In genomic region chr18:5237723-5238370, GRCh38 we compare ENCODE assay signal across 8 cellular contexts. TPM values are rescaled to one million over a fixed set of nuclear protein-coding genes. Genes with fewer than 3 reads are reported as not detected.
DNase-seq lines count a peak whose midpoint lies in the region; ATAC-seq and TF ChIP-seq lines count a peak whose summit lies in the region.

No MANE protein-coding gene starts in this region.

- H3K36me3 Mint-ChIP-seq in activated naive CD8-positive, alpha-beta T cell treated with anti-CD3 and anti-CD28 coated beads for 36 hours: peaks cover 38% of the 10 kb centered on the region

- peak overlapping the region; percentile 97 for H3K27ac Mint-ChIP-seq in activated naive CD8-positive, alpha-beta T cell treated with anti-CD3 and anti-CD28 coated beads for 36 hours

- H3K27ac ChIP-seq in ovary (peak overlapping the region; percentile 98), thymus (ENCODE audit: low read depth) (peak overlapping the region; percentile 96)

- H3K36me3 ChIP-seq in ovary: no peaks in the 10 kb centered on the region
- H3K36me3 ChIP-seq in thymus (ENCODE audit: control insufficient read depth, insufficient read depth): peaks cover 7% of the 10 kb centered on the region

- peaks cover 14% of the 10 kb centered on the region for H3K9me3 Mint-ChIP-seq in activated naive CD8-positive, alpha-beta T cell treated with anti-CD3 and anti-CD28 coated beads for 36 hours

- H3K4me3 ChIP-seq in ovary: peak overlapping the region; percentile 60
- peak overlapping the region; percentile 78 for H3K4me3 ChIP-seq in thymus (ENCODE audit: low read length)

- DNase-seq in GM03348 (ENCODE audit: low spot score): peak; percentile 95
- DNase-seq in GOT3 (lab: John Stamatoyannopoulos, UW): peak; percentile 43
- peak; percentile 84 for DNase-seq in M059J (ENCODE audit: low read depth)
- peak; percentile 90 for DNase-seq in activated naive CD8-positive, alpha-beta T cell treated with anti-CD3 and anti-CD28 coated beads for 36 hours
- peak; percentile 95 for DNase-seq in Right ventricle myocardium inferior (ENCODE audit: missing footprints)
- peak; percentile 84 to 92 (median 87) for DNase-seq in ovary

- ATAC-seq in SK-N-SH treated with all-trans-retinoic acid at 6 μM for 48 hours: peak; percentile 97
- peak; percentile 99 for ATAC-seq in Right ventricle myocardium inferior

- H3K4me1 Mint-ChIP-seq in activated naive CD8-positive, alpha-beta T cell treated with anti-CD3 and anti-CD28 coated beads for 36 hours: peaks cover 25% of the 10 kb centered on the region

- H3K9me3 ChIP-seq in ovary (no peaks in the 10 kb centered on the region), thymus (ENCODE audit: control insufficient read depth) (no peaks in the 10 kb centered on the region)

- TF ChIP-seq CTCF in ovary (IDR thresholded peaks at IDR 0.05): peak in 2 of 3 donors; percentile 49 to 73

- peak overlapping the region; percentile 91 for H3K4me3 Mint-ChIP-seq in activated naive CD8-positive, alpha-beta T cell treated with anti-CD3 and anti-CD28 coated beads for 36 hours

- WGBS in ovary, 3 donors: 1 to 2% (median 1%) methylated on average over 71 of the region's 71 CpGs
- under 1% methylated on average over 71 of the region's 71 CpGs for WGBS in thymus

- TF ChIP-seq POLR2A in ovary (IDR thresholded peaks at IDR 0.05): peak; percentile 74

- H3K27me3 ChIP-seq in ovary (no peaks in the 10 kb centered on the region), thymus (ENCODE audit: control insufficient read depth, insufficient read depth) (no peaks in the 10 kb centered on the region)

- intact Hi-C loops in Right ventricle myocardium inferior (cut with DNase I) (loop anchor here (1.0 kb wide), 1 partner anchor 58 kb away; no protein-coding TSS in a partner anchor), ovary (cut with DNase I) (loop anchor here (5.0 to 10.0 kb wide), 2 partner anchors 57 to 59 kb away; partner anchors contain the start of gene ZBTB14 (in 4 of the 4))

- H3K4me1 ChIP-seq in ovary (ENCODE audit: insufficient read depth) (no peaks in the 10 kb centered on the region), thymus (ENCODE audit: control insufficient read depth, insufficient read depth, low read length) (peaks cover 9% of the 10 kb centered on the region)

- no peaks in the 10 kb centered on the region for H3K27me3 Mint-ChIP-seq in activated naive CD8-positive, alpha-beta T cell treated with anti-CD3 and anti-CD28 coated beads for 36 hours

- no peak for TF ChIP-seq EP300 in ovary (IDR thresholded peaks at IDR 0.05)

TF ChIP-seq in SK-N-SH treated with all-trans-retinoic acid at 6 μM for 48 hours, 23 proteins besides CTCF, POLR2A, EP300 and RAD21:
- TF ChIP-seq TOX (CRISPR knock-in tag; IDR thresholded peaks at IDR 0.05; ENCODE audit: borderline replicate concordance) (no peak), TSHZ2 (CRISPR knock-in tag; IDR thresholded peaks at IDR 0.05) (0 out of 2 replicates have a peak, but pooled peaks have one; percentile 33), POU6F1 (CRISPR knock-in tag; IDR thresholded peaks at IDR 0.05; ENCODE audit: borderline replicate concordance, low read depth) (no peak), CREB5 (CRISPR knock-in tag; IDR thresholded peaks at IDR 0.05; ENCODE audit: low read depth) (no peak), PPARA (CRISPR knock-in tag; IDR thresholded peaks at IDR 0.05; ENCODE audit: borderline replicate concordance) (no peak), ZFP3 (CRISPR knock-in tag; IDR thresholded peaks at IDR 0.05) (peak; percentile 78; the same call in 1 of the 2 replicates), CSDC2 (CRISPR knock-in tag; IDR thresholded peaks at IDR 0.05) (peak; percentile 81; the same call in 1 of the 2 replicates)

RNA-seq across cellular contexts. Expression of gene AKAIN1, which starts 40.8 kb away (rescaled TPM):
- not detected in 2 replicates for total RNA-seq in M059J (2014; rRNA removed; shearing (Covaris generic))
- total RNA-seq in activated naive CD8-positive, alpha-beta T cell treated with anti-CD3 and anti-CD28 coated beads for 36 hours: not detected
- total RNA-seq in Right ventricle myocardium inferior (not detected), ovary (not detected)
- polyA plus RNA-seq in ovary (not detected), thymus (not detected)

RNA-seq across cellular contexts. Expression of gene ZBTB14, which starts 57.7 kb away (rescaled TPM):
- total RNA-seq in M059J (2014; rRNA removed; shearing (Covaris generic)): 11.4 and 11.7 TPM in 2 replicates
- 10 to 100 TPM; 22.6 to 23.8 TPM for total RNA-seq in activated naive CD8-positive, alpha-beta T cell treated with anti-CD3 and anti-CD28 coated beads for 36 hours
- total RNA-seq in Right ventricle myocardium inferior: 8.5 TPM
- total RNA-seq in ovary: 10 to 100 TPM in 6 of 7 donors, 1 to 10 TPM in 1; 6.3 to 16.3 (median 14.5) TPM
- polyA plus RNA-seq in ovary: 10 to 100 TPM in 1 of 2 donors, 1 to 10 TPM in 1; 8.6 to 17.5 TPM
- polyA plus RNA-seq in thymus: 22.3 TPM

Comparison
In these comparisons a context has a peak if more than half of its experiments do, and no peak if none do; other contexts are left out.
1. Peak in every context shown above with its lines: DNase-seq, ATAC-seq, H3K4me3 ChIP-seq and H3K27ac ChIP-seq.
2. DNase-seq: peak in every context shown above with its lines; median percentile 95 in GM03348; 95 in Right ventricle myocardium inferior; 90 in activated naive CD8-positive, alpha-beta T cell treated with anti-CD3 and anti-CD28 coated beads for 36 hours; 87 in ovary; 84 in M059J; 43 in GOT3.